ENCODE assay signal across 15 cellular contexts in the genomic region with DNA sequence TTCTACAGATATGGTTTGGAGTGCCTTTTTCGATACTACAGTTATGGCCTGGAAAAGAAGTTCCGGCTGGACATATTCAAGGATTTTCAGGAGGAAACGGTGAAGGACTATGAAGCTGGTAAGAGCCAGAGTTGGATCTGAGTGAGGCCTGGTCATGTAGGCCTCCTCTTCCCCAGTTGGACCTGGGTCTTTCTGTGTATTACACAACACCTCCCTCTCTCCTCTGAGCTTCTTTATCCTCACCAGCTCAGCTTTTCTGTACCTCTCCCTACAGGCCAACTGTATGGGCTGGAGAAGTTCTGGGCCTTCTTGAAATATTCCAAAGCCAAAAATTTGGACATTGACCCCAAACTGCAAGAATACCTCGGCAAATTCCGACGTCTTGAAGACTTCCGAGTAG. TPM values are rescaled to one million over a fixed set of nuclear protein-coding genes. Genes with fewer than 3 reads are reported as not detected.
A peak's percentile ranks its signal among the peaks of the same experiment; 100 is the strongest.
DNase-seq lines count a peak whose midpoint lies in the region; ATAC-seq and TF ChIP-seq lines count a peak whose summit lies in the region.
"Had no signal": no experiment of that assay in that cellular context is flagged by ENCODE, and none has a peak within 500 bp of the region (broad histone marks: within the 10 kb centered on the region; RNA-seq: fewer than 3 reads in every experiment).

No MANE protein-coding gene starts in this region.

- intact Hi-C loops in Right ventricle myocardium superior (cut with DNase I), result loop anchor here (5.0 kb wide), 2 partner anchors 54 to 159 kb away; a partner anchor contains a TSS
- intact Hi-C loops in head of caudate nucleus (cut with DNase I), result loop anchor here (5.0 kb wide), 2 partner anchors 54 to 159 kb away; a partner anchor contains a TSS

- POLR2A ChIA-PET in WTC11 (lab: Charles Lee), result no interaction called here

- H3K4me3 Mint-ChIP-seq in WTC11, result no peak overlapping the region
- H3K4me3 Mint-ChIP-seq: activated CD8-positive, alpha-beta memory T cell treated with anti-CD3 and anti-CD28 coated beads, Interleukin-2, amount 10 ng/mL, durations not matched to agents 7 days and 5 days; activated naive CD8-positive, alpha-beta T cell treated with anti-CD3 and anti-CD28 coated beads, Interleukin-2, amount 10 ng/mL, durations not matched to agents 7 days and 5 days; neural progenitor cell had no signal

- H3K27me3 ChIP-seq in cardiac muscle cell (no peaks in the 10 kb centered on the region), neutrophil (no peaks in the 10 kb centered on the region)
- H3K27me3 ChIP-seq: neural progenitor cell had no signal

- H3K36me3 Mint-ChIP-seq in WTC11, result peaks cover 83% of the 10 kb centered on the region

- no peak for TF ChIP-seq CTCF in cardiac muscle cell (IDR thresholded peaks at IDR 0.05; ENCODE audit: low read depth, low read length)
- TF ChIP-seq CTCF in WTC11 (IDR thresholded peaks at IDR 0.05), result no peak
- TF ChIP-seq CTCF in neutrophil (IDR thresholded peaks at IDR 0.05), result no peak

- no peaks in the 10 kb centered on the region for H3K9me3 Mint-ChIP-seq in WTC11
- H3K9me3 Mint-ChIP-seq: activated naive CD8-positive, alpha-beta T cell treated with anti-CD3 and anti-CD28 coated beads, Interleukin-2, amount 10 ng/mL, durations not matched to agents 7 days and 5 days; neural progenitor cell had no signal

- DNase-seq in cardiac muscle cell (ENCODE audit: low read depth in 1 of 2, low spot score in 1 of 2), result no peak
- DNase-seq in Right ventricle myocardium superior, result no peak
- no peak for DNase-seq in WTC11 (ENCODE audit: low spot score)
- no peak for DNase-seq in T1000 (lab: John Stamatoyannopoulos, UW)
- DNase-seq in stimulated activated CD4-positive, alpha-beta T cell treated with anti-CD3 and anti-CD28 coated beads, Interleukin-15, amount 100 ng/mL, for 24 hours, result no peak
- DNase-seq in head of caudate nucleus, result no peak
- DNase-seq: NCI-H1048 had no signal

- CTCF ChIA-PET in WTC11 (lab: Charles Lee), result no interaction called here

- peak overlapping the region; percentile 73; the same call in 1 of the 2 replicates for H3K27ac Mint-ChIP-seq in WTC11
- H3K27ac Mint-ChIP-seq: activated naive CD8-positive, alpha-beta T cell treated with anti-CD3 and anti-CD28 coated beads, Interleukin-2, amount 10 ng/mL, durations not matched to agents 7 days and 5 days; neural progenitor cell had no signal

- peaks cover 56% of the 10 kb centered on the region for H3K36me3 ChIP-seq in cardiac muscle cell
- H3K36me3 ChIP-seq in neutrophil, result peaks cover 78% of the 10 kb centered on the region
- H3K36me3 ChIP-seq: neural progenitor cell had no signal

- ATAC-seq in Right ventricle myocardium superior (ENCODE audit: poor library complexity) (no peak), WTC11 (no peak)

- H3K4me3 ChIP-seq in cardiac muscle cell (no peak overlapping the region), neutrophil (ENCODE audit: low read depth in 1 of 2, low read length in 1 of 2) (no peak overlapping the region)
- H3K4me3 ChIP-seq: HAP-1, neural progenitor cell had no signal

- H3K27me3 Mint-ChIP-seq in WTC11 (ENCODE audit: low read depth), result no peaks in the 10 kb centered on the region
- H3K27me3 Mint-ChIP-seq: activated CD8-positive, alpha-beta memory T cell treated with anti-CD3 and anti-CD28 coated beads, Interleukin-2, amount 10 ng/mL, durations not matched to agents 7 days and 5 days; activated naive CD8-positive, alpha-beta T cell treated with anti-CD3 and anti-CD28 coated beads, Interleukin-2, amount 10 ng/mL, durations not matched to agents 7 days and 5 days had no signal

- H3K4me1 ChIP-seq in cardiac muscle cell (ENCODE audit: low read depth), result no peaks in the 10 kb centered on the region
- H3K4me1 ChIP-seq in neutrophil (ENCODE audit: control insufficient read depth in 1 of 2, insufficient read depth in 1 of 2, low read depth in 1 of 2, low read length in 1 of 2), result peaks cover 4 to 5% of the 10 kb centered on the region in 2 experiments
- H3K4me1 ChIP-seq: HAP-1 had no signal

- no peaks in the 10 kb centered on the region for H3K4me1 Mint-ChIP-seq in WTC11
- H3K4me1 Mint-ChIP-seq: neural progenitor cell had no signal

- H3K9me3 ChIP-seq in cardiac muscle cell (ENCODE audit: low read depth) (no peaks in the 10 kb centered on the region), neutrophil (no peaks in the 10 kb centered on the region)
- H3K9me3 ChIP-seq: HAP-1 had no signal

- peak overlapping the region; percentile 50 for H3K27ac ChIP-seq in cardiac muscle cell
- peak overlapping the region; percentile 52 for H3K27ac ChIP-seq in neutrophil
- H3K27ac ChIP-seq: C4-2B, KMS-11, neural progenitor cell had no signal

TF ChIP-seq in WTC11, 78 proteins besides CTCF, POLR2A, EP300 and RAD21:
- TF ChIP-seq, protein P1, sequence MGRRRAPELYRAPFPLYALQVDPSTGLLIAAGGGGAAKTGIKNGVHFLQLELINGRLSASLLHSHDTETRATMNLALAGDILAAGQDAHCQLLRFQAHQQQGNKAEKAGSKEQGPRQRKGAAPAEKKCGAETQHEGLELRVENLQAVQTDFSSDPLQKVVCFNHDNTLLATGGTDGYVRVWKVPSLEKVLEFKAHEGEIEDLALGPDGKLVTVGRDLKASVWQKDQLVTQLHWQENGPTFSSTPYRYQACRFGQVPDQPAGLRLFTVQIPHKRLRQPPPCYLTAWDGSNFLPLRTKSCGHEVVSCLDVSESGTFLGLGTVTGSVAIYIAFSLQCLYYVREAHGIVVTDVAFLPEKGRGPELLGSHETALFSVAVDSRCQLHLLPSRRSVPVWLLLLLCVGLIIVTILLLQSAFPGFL (CRISPR knock-in tag; IDR thresholded peaks at IDR 0.05; ENCODE audit: borderline replicate concordance), result no peak
- TF ChIP-seq MYBL2 (CRISPR knock-in tag; IDR thresholded peaks at IDR 0.05) (no peak), ZNF263 (CRISPR knock-in tag; IDR thresholded peaks at IDR 0.05; ENCODE audit: low read depth) (no peak), SP1 (CRISPR knock-in tag; conservative IDR thresholded peaks at IDR 0.05) (no peak), TEAD4 (CRISPR knock-in tag; IDR thresholded peaks at IDR 0.05) (no peak), CBFB (CRISPR knock-in tag; IDR thresholded peaks at IDR 0.05; ENCODE audit: low read depth) (no peak), GTF2I (CRISPR knock-in tag; conservative IDR thresholded peaks at IDR 0.05) (no peak), KAT7 (CRISPR knock-in tag; IDR thresholded peaks at IDR 0.05; ENCODE audit: borderline replicate concordance) (no peak), ZNF232 (CRISPR knock-in tag; IDR thresholded peaks at IDR 0.05) (no peak)
- TF ChIP-seq, protein P2, sequence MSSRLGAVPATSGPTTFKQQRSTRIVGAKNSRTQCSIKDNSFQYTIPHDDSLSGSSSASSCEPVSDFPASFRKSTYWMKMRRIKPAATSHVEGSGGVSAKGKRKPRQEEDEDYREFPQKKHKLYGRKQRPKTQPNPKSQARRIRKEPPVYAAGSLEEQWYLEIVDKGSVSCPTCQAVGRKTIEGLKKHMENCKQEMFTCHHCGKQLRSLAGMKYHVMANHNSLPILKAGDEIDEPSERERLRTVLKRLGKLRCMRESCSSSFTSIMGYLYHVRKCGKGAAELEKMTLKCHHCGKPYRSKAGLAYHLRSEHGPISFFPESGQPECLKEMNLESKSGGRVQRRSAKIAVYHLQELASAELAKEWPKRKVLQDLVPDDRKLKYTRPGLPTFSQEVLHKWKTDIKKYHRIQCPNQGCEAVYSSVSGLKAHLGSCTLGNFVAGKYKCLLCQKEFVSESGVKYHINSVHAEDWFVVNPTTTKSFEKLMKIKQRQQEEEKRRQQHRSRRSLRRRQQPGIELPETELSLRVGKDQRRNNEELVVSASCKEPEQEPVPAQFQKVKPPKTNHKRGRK (CRISPR knock-in tag; IDR thresholded peaks at IDR 0.05; ENCODE audit: borderline replicate concordance), result no peak
- TF ChIP-seq, protein P3, sequence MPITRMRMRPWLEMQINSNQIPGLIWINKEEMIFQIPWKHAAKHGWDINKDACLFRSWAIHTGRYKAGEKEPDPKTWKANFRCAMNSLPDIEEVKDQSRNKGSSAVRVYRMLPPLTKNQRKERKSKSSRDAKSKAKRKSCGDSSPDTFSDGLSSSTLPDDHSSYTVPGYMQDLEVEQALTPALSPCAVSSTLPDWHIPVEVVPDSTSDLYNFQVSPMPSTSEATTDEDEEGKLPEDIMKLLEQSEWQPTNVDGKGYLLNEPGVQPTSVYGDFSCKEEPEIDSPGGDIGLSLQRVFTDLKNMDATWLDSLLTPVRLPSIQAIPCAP (CRISPR knock-in tag; IDR thresholded peaks at IDR 0.05), result no peak
- TF ChIP-seq, protein P4, sequence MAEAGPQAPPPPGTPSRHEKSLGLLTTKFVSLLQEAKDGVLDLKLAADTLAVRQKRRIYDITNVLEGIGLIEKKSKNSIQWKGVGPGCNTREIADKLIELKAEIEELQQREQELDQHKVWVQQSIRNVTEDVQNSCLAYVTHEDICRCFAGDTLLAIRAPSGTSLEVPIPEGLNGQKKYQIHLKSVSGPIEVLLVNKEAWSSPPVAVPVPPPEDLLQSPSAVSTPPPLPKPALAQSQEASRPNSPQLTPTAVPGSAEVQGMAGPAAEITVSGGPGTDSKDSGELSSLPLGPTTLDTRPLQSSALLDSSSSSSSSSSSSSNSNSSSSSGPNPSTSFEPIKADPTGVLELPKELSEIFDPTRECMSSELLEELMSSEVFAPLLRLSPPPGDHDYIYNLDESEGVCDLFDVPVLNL (CRISPR knock-in tag; IDR thresholded peaks at IDR 0.05; ENCODE audit: borderline replicate concordance, low read depth), result no peak
- TF ChIP-seq, protein P5, sequence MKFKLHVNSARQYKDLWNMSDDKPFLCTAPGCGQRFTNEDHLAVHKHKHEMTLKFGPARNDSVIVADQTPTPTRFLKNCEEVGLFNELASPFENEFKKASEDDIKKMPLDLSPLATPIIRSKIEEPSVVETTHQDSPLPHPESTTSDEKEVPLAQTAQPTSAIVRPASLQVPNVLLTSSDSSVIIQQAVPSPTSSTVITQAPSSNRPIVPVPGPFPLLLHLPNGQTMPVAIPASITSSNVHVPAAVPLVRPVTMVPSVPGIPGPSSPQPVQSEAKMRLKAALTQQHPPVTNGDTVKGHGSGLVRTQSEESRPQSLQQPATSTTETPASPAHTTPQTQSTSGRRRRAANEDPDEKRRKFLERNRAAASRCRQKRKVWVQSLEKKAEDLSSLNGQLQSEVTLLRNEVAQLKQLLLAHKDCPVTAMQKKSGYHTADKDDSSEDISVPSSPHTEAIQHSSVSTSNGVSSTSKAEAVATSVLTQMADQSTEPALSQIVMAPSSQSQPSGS (CRISPR knock-in tag; IDR thresholded peaks at IDR 0.05; ENCODE audit: borderline replicate concordance, low read depth), result no peak

RNA-seq across cellular contexts. Expression of a gene that starts 39.2 kb away (rescaled TPM):
- 22.4 and 39.4 TPM in 2 replicates for total RNA-seq in cardiac muscle cell
- polyA plus RNA-seq in cardiac muscle cell, result 25.1 and 45.3 TPM in 2 replicates
- total RNA-seq in Right ventricle myocardium superior, result 24.1 TPM
- total RNA-seq in WTC11 (2021), result 3.9 to 6.0 TPM (median 5.5 TPM) in 3 replicates
- total RNA-seq: activated CD8-positive, alpha-beta memory T cell treated with anti-CD3 and anti-CD28 coated beads, Interleukin-2, amount 10 ng/mL, durations not matched to agents 7 days and 5 days; activated naive CD8-positive, alpha-beta T cell treated with anti-CD3 and anti-CD28 coated beads, Interleukin-2, amount 10 ng/mL, durations not matched to agents 7 days and 5 days; Calu3 had no signal

RNA-seq across cellular contexts. Expression of a gene that starts 47.2 kb away (rescaled TPM):
- total RNA-seq in cardiac muscle cell, result 45.2 and 55.7 TPM in 2 replicates
- polyA plus RNA-seq in cardiac muscle cell, result 37.2 and 45.6 TPM in 2 replicates
- total RNA-seq in Right ventricle myocardium superior, result 26.8 TPM
- total RNA-seq in WTC11 (2021), result 51.7 to 58.6 TPM (median 54.4 TPM) in 3 replicates

RNA-seq across cellular contexts. Expression of a gene that starts 56.1 kb away (rescaled TPM):
- 70.6 and 97.8 TPM in 2 replicates for total RNA-seq in cardiac muscle cell
- polyA plus RNA-seq in cardiac muscle cell, result 40.7 and 57.6 TPM in 2 replicates
- total RNA-seq in Right ventricle myocardium superior, result 151 TPM
- 360 to 406 TPM (median 378 TPM) in 3 replicates for total RNA-seq in WTC11 (2021)
